Comparison of ENCODE assay signal across 29 cellular contexts in the genomic region with DNA sequence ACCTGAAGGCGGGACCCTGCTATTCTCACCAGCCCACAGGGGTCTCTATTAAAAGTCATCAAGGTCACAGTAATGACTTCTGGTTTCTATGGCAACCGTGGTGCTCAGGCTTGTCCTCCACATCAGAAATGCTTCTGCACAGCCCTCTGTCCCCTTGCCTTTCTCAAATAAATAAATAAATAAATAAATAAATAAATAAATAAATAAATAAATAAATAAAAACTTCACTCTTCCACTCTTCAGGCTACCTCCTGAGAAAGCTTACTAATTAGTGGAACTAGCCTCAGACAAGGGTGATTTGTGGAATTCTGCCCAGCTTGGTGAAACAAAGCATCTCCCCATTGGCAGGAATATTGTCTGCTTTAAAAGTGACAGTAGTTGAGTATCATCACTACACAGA. TPM values are rescaled to one million over a fixed set of nuclear protein-coding genes. Genes with fewer than 3 reads are reported as not detected.
"Had no signal": no experiment of that assay in that cellular context is flagged by ENCODE, and none has a peak within 500 bp of the region (broad histone marks: within the 10 kb centered on the region; RNA-seq: fewer than 3 reads in every experiment).

No MANE protein-coding gene starts in this region.

- H3K36me3 ChIP-seq: colonic mucosa, esophagus squamous epithelium, gastrocnemius medialis, heart right ventricle, left lung, lower lobe of right lung had no signal

- FAIRE-seq: endometrium, islet of Langerhans, keratinocyte had no signal

- H3K4me3 Mint-ChIP-seq: dendritic cell treated with granulocyte-macrophage colony-stimulating factor and Interleukin-4, amounts not matched to agents 40 ng/mL and 50 ng/mL, for 4 days; effector memory CD8-positive, alpha-beta T cell; endodermal cell; mesothelial cell of epicardium; naive B cell had no signal

- H3K36me3 Mint-ChIP-seq: mesothelial cell of epicardium, naive B cell had no signal

- H3K4me3 ChIP-seq: colonic mucosa, esophagus squamous epithelium, gastrocnemius medialis, heart right ventricle, left lung, lower lobe of right lung, mucosa of descending colon had no signal

- H3K9me3 ChIP-seq: colonic mucosa, esophagus squamous epithelium, gastrocnemius medialis, heart right ventricle, left lung, lower lobe of right lung, mucosa of descending colon had no signal

- H3K4me1 ChIP-seq: colonic mucosa, esophagus squamous epithelium, gastrocnemius medialis, heart right ventricle, left lung, lower lobe of right lung had no signal

- H3K27ac ChIP-seq: colonic mucosa, epithelial cell of prostate, esophagus squamous epithelium, gastrocnemius medialis, heart right ventricle, left lung, lower lobe of right lung had no signal

- DNase-seq: colonic mucosa; cortex of kidney; effector CD8-positive, alpha-beta T cell; effector memory CD8-positive, alpha-beta T cell; endodermal cell; erythroblast; esophagus squamous epithelium; foreskin fibroblast; foreskin melanocyte; gastrocnemius medialis; glutamatergic neuron; head of caudate nucleus; heart right ventricle; hippocampal formation; left cardiac atrium; left lung; left ventricle myocardium superior; lower lobe of right lung; mesenchymal stem cell; mucosa of descending colon; naive B cell had no signal

- H3K27me3 ChIP-seq: colonic mucosa, esophagus squamous epithelium, gastrocnemius medialis, left lung had no signal

- H3K9me3 Mint-ChIP-seq: dendritic cell treated with granulocyte-macrophage colony-stimulating factor and Interleukin-4, amounts not matched to agents 40 ng/mL and 50 ng/mL, for 4 days; effector memory CD8-positive, alpha-beta T cell; endodermal cell had no signal

- H3K27ac Mint-ChIP-seq: dendritic cell treated with granulocyte-macrophage colony-stimulating factor and Interleukin-4, amounts not matched to agents 40 ng/mL and 50 ng/mL, for 4 days; effector memory CD8-positive, alpha-beta T cell; endodermal cell; mesothelial cell of epicardium; naive B cell had no signal

- H3K4me1 Mint-ChIP-seq: mesothelial cell of epicardium, naive B cell had no signal

- H3K27me3 Mint-ChIP-seq: dendritic cell treated with granulocyte-macrophage colony-stimulating factor and Interleukin-4, amounts not matched to agents 40 ng/mL and 50 ng/mL, for 4 days; effector memory CD8-positive, alpha-beta T cell had no signal

RNA-seq across cellular contexts. Expression of a gene that starts 5.5 kb away (rescaled TPM):
- total RNA-seq: dermis microvascular lymphatic vessel endothelial cell, gastrocnemius medialis, mesenteric fat pad had no signal
